14 cellular contexts compared by ENCODE assay signal in genomic region chr1:30511563-30512252, GRCh38.
A peak's percentile ranks its signal among the peaks of the same experiment; 100 is the strongest.
DNase-seq lines count a peak whose midpoint lies in the region; FAIRE-seq and TF ChIP-seq lines count a peak whose summit lies in the region.
"Had no signal": no experiment of that assay in that cellular context is flagged by ENCODE, and none has a peak within 500 bp of the region (broad histone marks: within the 10 kb centered on the region; RNA-seq: fewer than 3 reads in every experiment).

No MANE protein-coding gene starts in this region.

- TF ChIP-seq POLR2A in H54 (IDR thresholded peaks at IDR 0.05; ENCODE audit: low read depth, low read length): no peak

- DNase-seq in H54 (ENCODE audit: insufficient read length, low spot score): peak; percentile 63
- peak; percentile 38 for DNase-seq in RPMI7951 (ENCODE audit: low read depth)
- DNase-seq in fibroblast of the aortic adventitia (ENCODE audit: low read depth): peak; percentile 14
- DNase-seq in stromal cell of bone marrow (ENCODE audit: low read depth): peak; percentile 12
- DNase-seq in activated T-cell treated with anti-CD3 and anti-CD28 coated beads, Interleukin-2, amount 50 U/mL, for 48 hours: no peak
- DNase-seq in SKM-1 (lab: John Stamatoyannopoulos, UW; ENCODE audit: unreplicated experiment): no peak
- DNase-seq in GDM1 (lab: John Stamatoyannopoulos, UW): no peak
- DNase-seq: CD4-positive, alpha-beta T cell; erythroblast; naive B cell; NCI-H1436; stimulated activated CD4-positive, alpha-beta T cell treated with anti-CD3 and anti-CD28 coated beads, Interleukin-2, amount 100 ng/mL, for 24 hours had no signal

- no peak overlapping the region for H3K4me3 ChIP-seq in fibroblast of the aortic adventitia (ENCODE audit: low read depth, low read length)
- H3K4me3 ChIP-seq: K562, tibial nerve had no signal

- TF ChIP-seq CTCF in fibroblast of the aortic adventitia (IDR thresholded peaks at IDR 0.05; ENCODE audit: insufficient read depth, low read length): no peak

- FAIRE-seq in H54 (lab: Jason Lieb, UNC): no peak
- FAIRE-seq: K562 had no signal

Comparison
In these comparisons a context has a peak if more than half of its experiments do, and no peak if none do; other contexts are left out.
1. DNase-seq: peak in H54 (single experiment), RPMI7951 (single experiment), fibroblast of the aortic adventitia (single experiment) and stromal cell of bone marrow (single experiment); none in activated T-cell treated with anti-CD3 and anti-CD28 coated beads, Interleukin-2, amount 50 U/mL, for 48 hours (0 of 2), SKM-1 (single experiment) and GDM1 (single experiment).